1 cellular context compared by ENCODE assay signal in the genomic region with DNA sequence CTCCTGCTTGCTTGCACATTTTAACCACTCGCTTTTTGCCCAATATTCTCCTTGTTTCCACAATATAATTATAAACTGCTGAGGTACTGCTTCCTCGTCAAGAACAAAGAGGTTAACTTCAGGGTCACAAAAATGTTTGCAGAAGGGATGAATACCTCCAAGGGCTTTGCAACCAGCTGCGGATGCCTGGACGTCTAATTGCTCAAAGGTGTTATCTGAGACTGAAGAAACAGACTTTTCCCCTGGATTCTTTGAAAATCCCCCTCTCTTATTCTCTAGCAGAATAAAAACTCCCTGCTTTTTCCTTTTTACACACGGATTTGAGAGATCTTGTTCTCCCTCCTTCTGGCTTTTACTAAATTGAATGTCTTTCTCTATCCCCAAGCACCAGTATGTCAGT.
TF ChIP-seq lines count a peak whose summit lies in the region.

No MANE protein-coding gene starts in this region.

TF ChIP-seq in SK-N-SH treated with all-trans-retinoic acid at 6 μM for 48 hours, 23 proteins besides CTCF, POLR2A, EP300 and RAD21 (continued from another document):
- TF ChIP-seq ZFP3 (CRISPR knock-in tag; IDR thresholded peaks at IDR 0.05): no peak
- TF ChIP-seq OSR1 (CRISPR knock-in tag; IDR thresholded peaks at IDR 0.05): no peak
- TF ChIP-seq ZNF565 (CRISPR knock-in tag; conservative IDR thresholded peaks at IDR 0.05; ENCODE audit: low read depth): no peak
- no peak for TF ChIP-seq ARNTL (CRISPR knock-in tag; IDR thresholded peaks at IDR 0.05; ENCODE audit: borderline replicate concordance, low read depth)
- TF ChIP-seq CREB5 (CRISPR knock-in tag; IDR thresholded peaks at IDR 0.05; ENCODE audit: low read depth): no peak
- no peak for TF ChIP-seq TOX (CRISPR knock-in tag; IDR thresholded peaks at IDR 0.05; ENCODE audit: borderline replicate concordance)
- no peak for TF ChIP-seq ZNF8 (CRISPR knock-in tag; IDR thresholded peaks at IDR 0.05)
- TF ChIP-seq ZFP30 (CRISPR knock-in tag; IDR thresholded peaks at IDR 0.05): no peak
- TF ChIP-seq, protein P1, sequence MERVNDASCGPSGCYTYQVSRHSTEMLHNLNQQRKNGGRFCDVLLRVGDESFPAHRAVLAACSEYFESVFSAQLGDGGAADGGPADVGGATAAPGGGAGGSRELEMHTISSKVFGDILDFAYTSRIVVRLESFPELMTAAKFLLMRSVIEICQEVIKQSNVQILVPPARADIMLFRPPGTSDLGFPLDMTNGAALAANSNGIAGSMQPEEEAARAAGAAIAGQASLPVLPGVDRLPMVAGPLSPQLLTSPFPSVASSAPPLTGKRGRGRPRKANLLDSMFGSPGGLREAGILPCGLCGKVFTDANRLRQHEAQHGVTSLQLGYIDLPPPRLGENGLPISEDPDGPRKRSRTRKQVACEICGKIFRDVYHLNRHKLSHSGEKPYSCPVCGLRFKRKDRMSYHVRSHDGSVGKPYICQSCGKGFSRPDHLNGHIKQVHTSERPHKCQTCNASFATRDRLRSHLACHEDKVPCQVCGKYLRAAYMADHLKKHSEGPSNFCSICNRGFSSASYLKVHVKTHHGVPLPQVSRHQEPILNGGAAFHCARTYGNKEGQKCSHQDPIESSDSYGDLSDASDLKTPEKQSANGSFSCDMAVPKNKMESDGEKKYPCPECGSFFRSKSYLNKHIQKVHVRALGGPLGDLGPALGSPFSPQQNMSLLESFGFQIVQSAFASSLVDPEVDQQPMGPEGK (CRISPR knock-in tag; IDR thresholded peaks at IDR 0.05; ENCODE audit: borderline replicate concordance): no peak
- TF ChIP-seq BACH2 (CRISPR knock-in tag; IDR thresholded peaks at IDR 0.05; ENCODE audit: borderline replicate concordance): no peak
